Comparison of ENCODE assay signal across 1 cellular context in the genomic region with DNA sequence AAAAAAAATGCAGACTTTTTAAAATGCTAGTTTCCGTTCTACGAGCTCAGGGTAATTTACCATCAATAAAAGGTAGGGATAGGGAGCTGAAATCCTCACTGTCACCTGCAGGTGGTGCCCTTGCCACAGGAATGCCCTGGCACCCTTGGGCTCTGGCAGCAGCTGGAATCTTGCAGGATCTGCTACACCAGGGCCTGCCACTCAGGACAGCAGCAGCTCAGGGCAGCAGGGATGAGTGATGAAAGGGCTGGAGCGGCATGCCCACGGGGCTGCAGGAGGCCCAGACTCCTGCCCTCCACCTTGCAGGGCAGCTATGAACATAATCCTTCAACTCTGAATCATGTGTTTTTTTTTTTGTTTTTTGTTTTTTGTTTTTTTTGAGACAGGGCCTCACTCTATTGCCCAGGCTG.
A peak's percentile ranks its signal among the peaks of the same experiment; 100 is the strongest.
TF ChIP-seq lines count a peak whose summit lies in the region.

No MANE protein-coding gene starts in this region.

TF ChIP-seq in HepG2, 621 proteins besides CTCF, POLR2A, EP300 and RAD21 (continued from another document and continues in another):
- TF ChIP-seq, protein P1, sequence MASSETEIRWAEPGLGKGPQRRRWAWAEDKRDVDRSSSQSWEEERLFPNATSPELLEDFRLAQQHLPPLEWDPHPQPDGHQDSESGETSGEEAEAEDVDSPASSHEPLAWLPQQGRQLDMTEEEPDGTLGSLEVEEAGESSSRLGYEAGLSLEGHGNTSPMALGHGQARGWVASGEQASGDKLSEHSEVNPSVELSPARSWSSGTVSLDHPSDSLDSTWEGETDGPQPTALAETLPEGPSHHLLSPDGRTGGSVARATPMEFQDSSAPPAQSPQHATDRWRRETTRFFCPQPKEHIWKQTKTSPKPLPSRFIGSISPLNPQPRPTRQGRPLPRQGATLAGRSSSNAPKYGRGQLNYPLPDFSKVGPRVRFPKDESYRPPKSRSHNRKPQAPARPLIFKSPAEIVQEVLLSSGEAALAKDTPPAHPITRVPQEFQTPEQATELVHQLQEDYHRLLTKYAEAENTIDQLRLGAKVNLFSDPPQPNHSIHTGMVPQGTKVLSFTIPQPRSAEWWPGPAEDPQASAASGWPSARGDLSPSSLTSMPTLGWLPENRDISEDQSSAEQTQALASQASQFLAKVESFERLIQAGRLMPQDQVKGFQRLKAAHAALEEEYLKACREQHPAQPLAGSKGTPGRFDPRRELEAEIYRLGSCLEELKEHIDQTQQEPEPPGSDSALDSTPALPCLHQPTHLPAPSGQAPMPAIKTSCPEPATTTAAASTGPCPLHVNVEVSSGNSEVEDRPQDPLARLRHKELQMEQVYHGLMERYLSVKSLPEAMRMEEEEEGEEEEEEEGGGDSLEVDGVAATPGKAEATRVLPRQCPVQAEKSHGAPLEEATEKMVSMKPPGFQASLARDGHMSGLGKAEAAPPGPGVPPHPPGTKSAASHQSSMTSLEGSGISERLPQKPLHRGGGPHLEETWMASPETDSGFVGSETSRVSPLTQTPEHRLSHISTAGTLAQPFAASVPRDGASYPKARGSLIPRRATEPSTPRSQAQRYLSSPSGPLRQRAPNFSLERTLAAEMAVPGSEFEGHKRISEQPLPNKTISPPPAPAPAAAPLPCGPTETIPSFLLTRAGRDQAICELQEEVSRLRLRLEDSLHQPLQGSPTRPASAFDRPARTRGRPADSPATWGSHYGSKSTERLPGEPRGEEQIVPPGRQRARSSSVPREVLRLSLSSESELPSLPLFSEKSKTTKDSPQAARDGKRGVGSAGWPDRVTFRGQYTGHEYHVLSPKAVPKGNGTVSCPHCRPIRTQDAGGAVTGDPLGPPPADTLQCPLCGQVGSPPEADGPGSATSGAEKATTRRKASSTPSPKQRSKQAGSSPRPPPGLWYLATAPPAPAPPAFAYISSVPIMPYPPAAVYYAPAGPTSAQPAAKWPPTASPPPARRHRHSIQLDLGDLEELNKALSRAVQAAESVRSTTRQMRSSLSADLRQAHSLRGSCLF (CRISPR knock-in tag; IDR thresholded peaks at IDR 0.05; ENCODE audit: borderline replicate concordance): no peak
- TF ChIP-seq, protein P2, sequence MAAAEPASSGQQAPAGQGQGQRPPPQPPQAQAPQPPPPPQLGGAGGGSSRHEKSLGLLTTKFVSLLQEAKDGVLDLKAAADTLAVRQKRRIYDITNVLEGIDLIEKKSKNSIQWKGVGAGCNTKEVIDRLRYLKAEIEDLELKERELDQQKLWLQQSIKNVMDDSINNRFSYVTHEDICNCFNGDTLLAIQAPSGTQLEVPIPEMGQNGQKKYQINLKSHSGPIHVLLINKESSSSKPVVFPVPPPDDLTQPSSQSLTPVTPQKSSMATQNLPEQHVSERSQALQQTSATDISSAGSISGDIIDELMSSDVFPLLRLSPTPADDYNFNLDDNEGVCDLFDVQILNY (CRISPR knock-in tag; conservative IDR thresholded peaks at IDR 0.05): no peak
- TF ChIP-seq GZF1 (CRISPR knock-in tag; IDR thresholded peaks at IDR 0.05) (no peak), ETV5 (CRISPR knock-in tag; IDR thresholded peaks at IDR 0.05; ENCODE audit: borderline replicate concordance) (no peak; the same call in 1 of the 2 replicates), MTA3 (CRISPR knock-in tag; IDR thresholded peaks at IDR 0.05) (no peak), GTF2F1 (IDR thresholded peaks at IDR 0.05; ENCODE audit: low read length) (no peak), PAF1 (CRISPR knock-in tag; IDR thresholded peaks at IDR 0.05) (no peak), HES4 (CRISPR knock-in tag; IDR thresholded peaks at IDR 0.05; ENCODE audit: borderline replicate concordance) (no peak), ZNF235 (CRISPR knock-in tag; IDR thresholded peaks at IDR 0.05; ENCODE audit: borderline replicate concordance) (no peak), NR2C2 (CRISPR knock-in tag; IDR thresholded peaks at IDR 0.05; ENCODE audit: borderline replicate concordance) (no peak), NFE2L1 (CRISPR knock-in tag; IDR thresholded peaks at IDR 0.05; ENCODE audit: borderline replicate concordance) (no peak), TSC22D2 (CRISPR knock-in tag; IDR thresholded peaks at IDR 0.05; ENCODE audit: borderline replicate concordance) (no peak), CREB1 (IDR thresholded peaks at IDR 0.05) (no peak), CREB1 (CRISPR knock-in tag; IDR thresholded peaks at IDR 0.05) (no peak), ZNF564 (CRISPR knock-in tag; IDR thresholded peaks at IDR 0.05) (no peak), HDAC1 (CRISPR knock-in tag; IDR thresholded peaks at IDR 0.05) (no peak), ZNF337 (CRISPR knock-in tag; IDR thresholded peaks at IDR 0.05; ENCODE audit: borderline replicate concordance, low read depth) (no peak), NFYC (CRISPR knock-in tag; IDR thresholded peaks at IDR 0.05) (no peak), ZNF160 (CRISPR knock-in tag; IDR thresholded peaks at IDR 0.05) (no peak), ZFAT (CRISPR knock-in tag; conservative IDR thresholded peaks at IDR 0.05) (no peak), SP2 (CRISPR knock-in tag; IDR thresholded peaks at IDR 0.05) (no peak), RELA (CRISPR knock-in tag; IDR thresholded peaks at IDR 0.05) (no peak), ZNF282 (IDR thresholded peaks at IDR 0.05; ENCODE audit: partially characterized antibody) (no peak), FOXA1 (IDR thresholded peaks at IDR 0.05) (no peak), FOXA1 (CRISPR knock-in tag; IDR thresholded peaks at IDR 0.05) (no peak), NCOA5 (CRISPR knock-in tag; IDR thresholded peaks at IDR 0.05) (no peak), HNRNPL (IDR thresholded peaks at IDR 0.05; ENCODE audit: low read depth, low read length) (no peak), SRSF1 (optimal IDR thresholded peaks at IDR 0.05; ENCODE audit: low read depth, low read length) (no peak), BRD4 (CRISPR knock-in tag; IDR thresholded peaks at IDR 0.05) (no peak), RAD51 (IDR thresholded peaks at IDR 0.05; ENCODE audit: borderline replicate concordance) (no peak), KDM4B (CRISPR knock-in tag; IDR thresholded peaks at IDR 0.05) (no peak), U2AF2 (IDR thresholded peaks at IDR 0.05; ENCODE audit: low read depth, low read length) (no peak), ZNF124 (CRISPR knock-in tag; IDR thresholded peaks at IDR 0.05) (no peak), SOX5 (CRISPR knock-in tag; IDR thresholded peaks at IDR 0.05; ENCODE audit: borderline replicate concordance) (no peak), RXRB (CRISPR knock-in tag; IDR thresholded peaks at IDR 0.05; ENCODE audit: borderline replicate concordance) (no peak; the same call in 1 of the 2 replicates), ZNF761 (CRISPR knock-in tag; conservative IDR thresholded peaks at IDR 0.05) (no peak), SNAI1 (CRISPR knock-in tag; IDR thresholded peaks at IDR 0.05; ENCODE audit: borderline replicate concordance) (no peak)
- TF ChIP-seq, protein P3, sequence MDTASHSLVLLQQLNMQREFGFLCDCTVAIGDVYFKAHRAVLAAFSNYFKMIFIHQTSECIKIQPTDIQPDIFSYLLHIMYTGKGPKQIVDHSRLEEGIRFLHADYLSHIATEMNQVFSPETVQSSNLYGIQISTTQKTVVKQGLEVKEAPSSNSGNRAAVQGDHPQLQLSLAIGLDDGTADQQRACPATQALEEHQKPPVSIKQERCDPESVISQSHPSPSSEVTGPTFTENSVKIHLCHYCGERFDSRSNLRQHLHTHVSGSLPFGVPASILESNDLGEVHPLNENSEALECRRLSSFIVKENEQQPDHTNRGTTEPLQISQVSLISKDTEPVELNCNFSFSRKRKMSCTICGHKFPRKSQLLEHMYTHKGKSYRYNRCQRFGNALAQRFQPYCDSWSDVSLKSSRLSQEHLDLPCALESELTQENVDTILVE (CRISPR knock-in tag; IDR thresholded peaks at IDR 0.05): no peak
- TF ChIP-seq, protein P4, sequence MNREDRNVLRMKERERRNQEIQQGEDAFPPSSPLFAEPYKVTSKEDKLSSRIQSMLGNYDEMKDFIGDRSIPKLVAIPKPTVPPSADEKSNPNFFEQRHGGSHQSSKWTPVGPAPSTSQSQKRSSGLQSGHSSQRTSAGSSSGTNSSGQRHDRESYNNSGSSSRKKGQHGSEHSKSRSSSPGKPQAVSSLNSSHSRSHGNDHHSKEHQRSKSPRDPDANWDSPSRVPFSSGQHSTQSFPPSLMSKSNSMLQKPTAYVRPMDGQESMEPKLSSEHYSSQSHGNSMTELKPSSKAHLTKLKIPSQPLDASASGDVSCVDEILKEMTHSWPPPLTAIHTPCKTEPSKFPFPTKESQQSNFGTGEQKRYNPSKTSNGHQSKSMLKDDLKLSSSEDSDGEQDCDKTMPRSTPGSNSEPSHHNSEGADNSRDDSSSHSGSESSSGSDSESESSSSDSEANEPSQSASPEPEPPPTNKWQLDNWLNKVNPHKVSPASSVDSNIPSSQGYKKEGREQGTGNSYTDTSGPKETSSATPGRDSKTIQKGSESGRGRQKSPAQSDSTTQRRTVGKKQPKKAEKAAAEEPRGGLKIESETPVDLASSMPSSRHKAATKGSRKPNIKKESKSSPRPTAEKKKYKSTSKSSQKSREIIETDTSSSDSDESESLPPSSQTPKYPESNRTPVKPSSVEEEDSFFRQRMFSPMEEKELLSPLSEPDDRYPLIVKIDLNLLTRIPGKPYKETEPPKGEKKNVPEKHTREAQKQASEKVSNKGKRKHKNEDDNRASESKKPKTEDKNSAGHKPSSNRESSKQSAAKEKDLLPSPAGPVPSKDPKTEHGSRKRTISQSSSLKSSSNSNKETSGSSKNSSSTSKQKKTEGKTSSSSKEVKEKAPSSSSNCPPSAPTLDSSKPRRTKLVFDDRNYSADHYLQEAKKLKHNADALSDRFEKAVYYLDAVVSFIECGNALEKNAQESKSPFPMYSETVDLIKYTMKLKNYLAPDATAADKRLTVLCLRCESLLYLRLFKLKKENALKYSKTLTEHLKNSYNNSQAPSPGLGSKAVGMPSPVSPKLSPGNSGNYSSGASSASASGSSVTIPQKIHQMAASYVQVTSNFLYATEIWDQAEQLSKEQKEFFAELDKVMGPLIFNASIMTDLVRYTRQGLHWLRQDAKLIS (CRISPR knock-in tag; IDR thresholded peaks at IDR 0.05): no peak
- TF ChIP-seq, protein P5, sequence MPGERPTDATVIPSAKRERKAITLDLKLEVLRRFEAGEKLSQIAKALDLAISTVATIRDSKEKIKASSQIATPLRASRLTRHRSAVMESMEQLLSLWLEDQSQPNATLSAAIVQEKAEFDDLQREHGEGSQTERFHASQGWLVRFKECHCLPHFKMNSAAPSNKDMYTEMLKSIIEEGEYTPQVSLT (CRISPR knock-in tag; IDR thresholded peaks at IDR 0.05; ENCODE audit: borderline replicate concordance, low read depth): no peak
- TF ChIP-seq, protein P6, sequence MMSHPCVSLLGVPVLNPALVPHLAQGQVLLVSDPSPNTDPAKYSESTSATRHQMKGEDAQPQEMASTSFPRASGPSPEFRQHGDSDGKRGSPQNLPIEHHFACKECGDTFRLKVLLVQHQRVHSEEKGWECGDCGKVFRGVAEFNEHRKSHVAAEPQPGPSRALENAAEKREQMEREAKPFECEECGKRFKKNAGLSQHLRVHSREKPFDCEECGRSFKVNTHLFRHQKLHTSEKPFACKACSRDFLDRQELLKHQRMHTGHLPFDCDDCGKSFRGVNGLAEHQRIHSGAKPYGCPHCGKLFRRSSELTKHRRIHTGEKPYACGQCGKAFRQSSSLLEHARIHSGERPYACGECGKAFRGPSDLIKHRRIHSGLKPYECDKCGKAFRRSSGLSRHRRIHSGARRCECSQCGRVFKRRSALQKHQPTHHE (CRISPR knock-in tag; IDR thresholded peaks at IDR 0.05; ENCODE audit: borderline replicate concordance): 0 out of 2 replicates have a peak, but pooled peaks have one; percentile 33
- TF ChIP-seq, protein P7, sequence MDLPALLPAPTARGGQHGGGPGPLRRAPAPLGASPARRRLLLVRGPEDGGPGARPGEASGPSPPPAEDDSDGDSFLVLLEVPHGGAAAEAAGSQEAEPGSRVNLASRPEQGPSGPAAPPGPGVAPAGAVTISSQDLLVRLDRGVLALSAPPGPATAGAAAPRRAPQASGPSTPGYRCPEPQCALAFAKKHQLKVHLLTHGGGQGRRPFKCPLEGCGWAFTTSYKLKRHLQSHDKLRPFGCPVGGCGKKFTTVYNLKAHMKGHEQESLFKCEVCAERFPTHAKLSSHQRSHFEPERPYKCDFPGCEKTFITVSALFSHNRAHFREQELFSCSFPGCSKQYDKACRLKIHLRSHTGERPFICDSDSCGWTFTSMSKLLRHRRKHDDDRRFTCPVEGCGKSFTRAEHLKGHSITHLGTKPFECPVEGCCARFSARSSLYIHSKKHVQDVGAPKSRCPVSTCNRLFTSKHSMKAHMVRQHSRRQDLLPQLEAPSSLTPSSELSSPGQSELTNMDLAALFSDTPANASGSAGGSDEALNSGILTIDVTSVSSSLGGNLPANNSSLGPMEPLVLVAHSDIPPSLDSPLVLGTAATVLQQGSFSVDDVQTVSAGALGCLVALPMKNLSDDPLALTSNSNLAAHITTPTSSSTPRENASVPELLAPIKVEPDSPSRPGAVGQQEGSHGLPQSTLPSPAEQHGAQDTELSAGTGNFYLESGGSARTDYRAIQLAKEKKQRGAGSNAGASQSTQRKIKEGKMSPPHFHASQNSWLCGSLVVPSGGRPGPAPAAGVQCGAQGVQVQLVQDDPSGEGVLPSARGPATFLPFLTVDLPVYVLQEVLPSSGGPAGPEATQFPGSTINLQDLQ (CRISPR knock-in tag; IDR thresholded peaks at IDR 0.05): no peak
- TF ChIP-seq, protein P8, sequence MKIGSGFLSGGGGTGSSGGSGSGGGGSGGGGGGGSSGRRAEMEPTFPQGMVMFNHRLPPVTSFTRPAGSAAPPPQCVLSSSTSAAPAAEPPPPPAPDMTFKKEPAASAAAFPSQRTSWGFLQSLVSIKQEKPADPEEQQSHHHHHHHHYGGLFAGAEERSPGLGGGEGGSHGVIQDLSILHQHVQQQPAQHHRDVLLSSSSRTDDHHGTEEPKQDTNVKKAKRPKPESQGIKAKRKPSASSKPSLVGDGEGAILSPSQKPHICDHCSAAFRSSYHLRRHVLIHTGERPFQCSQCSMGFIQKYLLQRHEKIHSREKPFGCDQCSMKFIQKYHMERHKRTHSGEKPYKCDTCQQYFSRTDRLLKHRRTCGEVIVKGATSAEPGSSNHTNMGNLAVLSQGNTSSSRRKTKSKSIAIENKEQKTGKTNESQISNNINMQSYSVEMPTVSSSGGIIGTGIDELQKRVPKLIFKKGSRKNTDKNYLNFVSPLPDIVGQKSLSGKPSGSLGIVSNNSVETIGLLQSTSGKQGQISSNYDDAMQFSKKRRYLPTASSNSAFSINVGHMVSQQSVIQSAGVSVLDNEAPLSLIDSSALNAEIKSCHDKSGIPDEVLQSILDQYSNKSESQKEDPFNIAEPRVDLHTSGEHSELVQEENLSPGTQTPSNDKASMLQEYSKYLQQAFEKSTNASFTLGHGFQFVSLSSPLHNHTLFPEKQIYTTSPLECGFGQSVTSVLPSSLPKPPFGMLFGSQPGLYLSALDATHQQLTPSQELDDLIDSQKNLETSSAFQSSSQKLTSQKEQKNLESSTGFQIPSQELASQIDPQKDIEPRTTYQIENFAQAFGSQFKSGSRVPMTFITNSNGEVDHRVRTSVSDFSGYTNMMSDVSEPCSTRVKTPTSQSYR (CRISPR knock-in tag; IDR thresholded peaks at IDR 0.05; ENCODE audit: borderline replicate concordance): no peak
- TF ChIP-seq, protein P9, sequence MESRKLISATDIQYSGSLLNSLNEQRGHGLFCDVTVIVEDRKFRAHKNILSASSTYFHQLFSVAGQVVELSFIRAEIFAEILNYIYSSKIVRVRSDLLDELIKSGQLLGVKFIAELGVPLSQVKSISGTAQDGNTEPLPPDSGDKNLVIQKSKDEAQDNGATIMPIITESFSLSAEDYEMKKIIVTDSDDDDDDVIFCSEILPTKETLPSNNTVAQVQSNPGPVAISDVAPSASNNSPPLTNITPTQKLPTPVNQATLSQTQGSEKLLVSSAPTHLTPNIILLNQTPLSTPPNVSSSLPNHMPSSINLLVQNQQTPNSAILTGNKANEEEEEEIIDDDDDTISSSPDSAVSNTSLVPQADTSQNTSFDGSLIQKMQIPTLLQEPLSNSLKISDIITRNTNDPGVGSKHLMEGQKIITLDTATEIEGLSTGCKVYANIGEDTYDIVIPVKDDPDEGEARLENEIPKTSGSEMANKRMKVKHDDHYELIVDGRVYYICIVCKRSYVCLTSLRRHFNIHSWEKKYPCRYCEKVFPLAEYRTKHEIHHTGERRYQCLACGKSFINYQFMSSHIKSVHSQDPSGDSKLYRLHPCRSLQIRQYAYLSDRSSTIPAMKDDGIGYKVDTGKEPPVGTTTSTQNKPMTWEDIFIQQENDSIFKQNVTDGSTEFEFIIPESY (CRISPR knock-in tag; IDR thresholded peaks at IDR 0.05): no peak; the same call in 1 of the 2 replicates
